In genomic region chr4:45120163-45120562, GRCh38 we compare ENCODE assay signal across 12 cellular contexts.
DNase-seq lines count a peak whose midpoint lies in the region; ATAC-seq and TF ChIP-seq lines count a peak whose summit lies in the region.
"Had no signal": no experiment of that assay in that cellular context is flagged by ENCODE, and none has a peak within 500 bp of the region (broad histone marks: within the 10 kb centered on the region; RNA-seq: fewer than 3 reads in every experiment).

No MANE protein-coding gene starts in this region.

- ATAC-seq in GM19324 (IDR thresholded peaks at IDR 0.05; ENCODE audit: low FRiP score, unreplicated experiment) (peak; percentile 63), HG03342 (IDR thresholded peaks at IDR 0.05; ENCODE audit: unreplicated experiment) (peak; percentile 80), HG03457 (IDR thresholded peaks at IDR 0.05; ENCODE audit: unreplicated experiment) (no peak), left colon (no peak)
- ATAC-seq: natural killer cell had no signal

- TF ChIP-seq CTCF in lower leg skin (IDR thresholded peaks at IDR 0.05) (no peak), PC-9 (conservative IDR thresholded peaks at IDR 0.05) (no peak)

- in situ Hi-C loops in G401 (cut with HindIII; ENCODE audit: low sequenced_read_pairs): no loop called here

- H3K27me3 ChIP-seq in endocrine pancreas (ENCODE audit: control insufficient read depth, insufficient read depth, low read length) (no peaks in the 10 kb centered on the region), PC-9 (ENCODE audit: insufficient read depth, low read depth) (no peaks in the 10 kb centered on the region)
- H3K27me3 ChIP-seq: MG63 had no signal

- CTCF ChIA-PET in PC-9 (lab: Charles Lee): no interaction called here

- TF ChIP-seq POLR2A in lower leg skin (IDR thresholded peaks at IDR 0.05): no peak

- H4K20me1 ChIP-seq in PC-9 (ENCODE audit: insufficient read depth): no peaks in the 10 kb centered on the region

- H3K36me3 ChIP-seq in endocrine pancreas (ENCODE audit: control insufficient read depth, insufficient read depth, low read length): no peaks in the 10 kb centered on the region
- H3K36me3 ChIP-seq in PC-9 (ENCODE audit: low read depth): no peaks in the 10 kb centered on the region
- H3K36me3 ChIP-seq: MG63 had no signal

- H3K4me1 ChIP-seq in endocrine pancreas (ENCODE audit: control insufficient read depth, insufficient read depth, low read length): peaks cover 52% of the 10 kb centered on the region
- H3K4me1 ChIP-seq in PC-9 (replicated peaks; ENCODE audit: insufficient read depth): no peaks in the 10 kb centered on the region

- POLR2A ChIA-PET in PC-9 (lab: Charles Lee; ENCODE audit: unreplicated experiment): no interaction called here

- intact Hi-C loops in left colon (cut with DNase I, micrococcal nuclease): no loop called here
- intact Hi-C loops in lower leg skin (cut with DNase I; ENCODE audit: low total_unique reads): no loop called here
- intact Hi-C loops in PC-9 (cut with micrococcal nuclease; ENCODE audit: unreplicated experiment): no loop called here

- H2AFZ ChIP-seq in PC-9: no peak overlapping the region

- H3K9me3 ChIP-seq in endocrine pancreas (ENCODE audit: control insufficient read depth, low read length) (no peaks in the 10 kb centered on the region), PC-9 (ENCODE audit: insufficient read depth, low read depth) (no peaks in the 10 kb centered on the region)
- H3K9me3 ChIP-seq: MG63 had no signal

- H3K4me3 ChIP-seq in endocrine pancreas (ENCODE audit: control insufficient read depth, insufficient read depth, low read length) (peak overlapping the region; percentile 19), lower leg skin (ENCODE audit: low read depth, poor library complexity, severe bottlenecking) (no peak overlapping the region), PC-9 (no peak overlapping the region)
- H3K4me3 ChIP-seq: MG63 had no signal

- no peaks in the 10 kb centered on the region for H3F3A ChIP-seq in PC-9 (ENCODE audit: insufficient read depth, low read depth)

- no peaks in the 10 kb centered on the region; the same call in 1 of the 2 replicates for H3K9me2 ChIP-seq in PC-9 (ENCODE audit: insufficient read depth)

- no peaks in the 10 kb centered on the region for H3K79me2 ChIP-seq in PC-9 (ENCODE audit: low read depth)

- DNase-seq in G401 (ENCODE audit: low spot score) (peak; percentile 66), left colon (no peak), lower leg skin (ENCODE audit: low spot score in 2 of 2) (no peak), PC-9 (no peak)
- DNase-seq: GDM1; MG63; natural killer cell; stimulated activated naive CD4-positive, alpha-beta T cell had no signal

- BruUV-seq in PC-9 (replicated peaks; lab: Mats Ljungman, UMichigan): no TSS peak

- no peak overlapping the region for H3K9ac ChIP-seq in endocrine pancreas (ENCODE audit: control insufficient read depth, insufficient read depth, low read length)

- 40 to 41% methylated on average over 3 of the region's 3 CpGs for WGBS in lower leg skin, 2 donors

- no peak overlapping the region for H3K27ac ChIP-seq in PC-9

- no peak overlapping the region for H3K4me2 ChIP-seq in PC-9

Comparison
In these comparisons a context has a peak if more than half of its experiments do, and no peak if none do; other contexts are left out.
1. ATAC-seq: peak in GM19324 (single experiment) and HG03342 (single experiment); none in HG03457 (single experiment) and left colon (single experiment).